Comparison of ENCODE assay signal across 12 cellular contexts in genomic region chr3:66386011-66386924, GRCh38.
DNase-seq lines count a peak whose midpoint lies in the region; ATAC-seq and TF ChIP-seq lines count a peak whose summit lies in the region.
"Had no signal": no experiment of that assay in that cellular context is flagged by ENCODE, and none has a peak within 500 bp of the region (broad histone marks: within the 10 kb centered on the region; RNA-seq: fewer than 3 reads in every experiment).

No MANE protein-coding gene starts in this region.

- ATAC-seq in GM19351 (IDR thresholded peaks at IDR 0.05; ENCODE audit: unreplicated experiment) (peak; percentile 81), HG02973 (IDR thresholded peaks at IDR 0.05; ENCODE audit: unreplicated experiment) (peak; percentile 84), activated B cell treated with CpG ODN at 0.5 μM for 24 hours (ENCODE audit: low read depth) (peak; percentile 72), natural killer cell (no peak)
- ATAC-seq: HepG2 had no signal

- TF ChIP-seq CTCF in activated B cell treated with CpG ODN at 0.5 μM for 24 hours (IDR thresholded peaks at IDR 0.05) (no peak), natural killer cell (IDR thresholded peaks at IDR 0.05) (no peak)

- H3K36me3 ChIP-seq in CD8-positive, alpha-beta memory T cell (ENCODE audit: insufficient read depth, low read length): peaks cover 45% of the 10 kb centered on the region

- H3K36me3 Mint-ChIP-seq in CD8-positive, alpha-beta memory T cell: peaks cover 32 to 79% (median 37%) of the 10 kb centered on the region in 3 donors
- H3K36me3 Mint-ChIP-seq in activated B cell treated with CpG ODN at 0.5 μM for 24 hours (ENCODE audit: low read depth) (peaks cover 55% of the 10 kb centered on the region), natural killer cell (no peaks in the 10 kb centered on the region)

- H3K27ac Mint-ChIP-seq in CD8-positive, alpha-beta memory T cell: peak overlapping the region in 7 of 8 donors; percentile 44 to 82 (median 68)
- peak overlapping the region; percentile 89 for H3K27ac Mint-ChIP-seq in activated B cell treated with CpG ODN at 0.5 μM for 24 hours
- H3K27ac Mint-ChIP-seq in natural killer cell: no peak overlapping the region

- CTCF ChIA-PET in CD8-positive, alpha-beta memory T cell (lab: Charles Lee): interaction anchor here (1.2 to 2.2 kb wide), 2 partner anchors 8 to 14 kb away, joined by 6 read pairs; no protein-coding TSS in a partner anchor
- CTCF ChIA-PET in activated B cell treated with CpG ODN at 0.5 μM for 24 hours (lab: Charles Lee): interaction anchor here (1.0 to 1.6 kb wide), 4 partner anchors 8 to 436 kb away, joined by 3 to 5 read pairs (median 4); no protein-coding TSS in a partner anchor

- POLR2A ChIA-PET in CD8-positive, alpha-beta memory T cell (lab: Charles Lee): no interaction called here
- POLR2A ChIA-PET in activated B cell treated with CpG ODN at 0.5 μM for 24 hours (lab: Charles Lee): interaction anchor here (0.8 to 1.6 kb wide), 5 partner anchors 42 to 196 kb away, joined by 3 to 5 read pairs (median 3); no protein-coding TSS in a partner anchor

- H3K27me3 ChIP-seq in CD8-positive, alpha-beta memory T cell (ENCODE audit: insufficient read depth, low read length, poor library complexity, severe bottlenecking): no peaks in the 10 kb centered on the region
- H3K27me3 ChIP-seq: SJSA1 had no signal

- no peak for DNase-seq in CD8-positive, alpha-beta memory T cell
- DNase-seq in activated B cell treated with CpG ODN at 0.5 μM for 24 hours (no peak), natural killer cell (no peak), HuH-7 (ENCODE audit: low spot score) (no peak), NCI-H2081 (lab: John Stamatoyannopoulos, UW) (no peak), HK-2 (ENCODE audit: unreplicated experiment) (no peak)
- DNase-seq: activated naive CD4-positive, alpha-beta T cell treated with anti-CD3 and anti-CD28 coated beads, Interleukin-2, amount 50 U/mL, for 16 hours; occipital lobe had no signal

- H3K9me3 ChIP-seq in CD8-positive, alpha-beta memory T cell (ENCODE audit: low read length): no peaks in the 10 kb centered on the region

- intact Hi-C loops in activated B cell treated with CpG ODN at 0.5 μM for 24 hours (cut with micrococcal nuclease): loop anchor here (1.0 to 10.0 kb wide), 8 partner anchors 8 to 1269 kb away; partner anchors contain the start of genes LRIG1, SLC25A26 and SUCLG2
- intact Hi-C loops in natural killer cell (cut with micrococcal nuclease): no loop called here

- peaks cover 45 to 52% (median 47%) of the 10 kb centered on the region in 3 donors for H3K4me1 Mint-ChIP-seq in CD8-positive, alpha-beta memory T cell
- H3K4me1 Mint-ChIP-seq in activated B cell treated with CpG ODN at 0.5 μM for 24 hours (peaks cover 58% of the 10 kb centered on the region), natural killer cell (peaks cover 0 to 8% of the 10 kb centered on the region in 2 donors)

- no peaks in the 10 kb centered on the region for H3K27me3 Mint-ChIP-seq in CD8-positive, alpha-beta memory T cell
- H3K27me3 Mint-ChIP-seq in activated B cell treated with CpG ODN at 0.5 μM for 24 hours (no peaks in the 10 kb centered on the region), natural killer cell (ENCODE audit: low read depth in 2 of 2) (no peaks in the 10 kb centered on the region)

- peaks cover 0 to 4% (median 0%) of the 10 kb centered on the region in 5 donors for H3K9me3 Mint-ChIP-seq in CD8-positive, alpha-beta memory T cell
- H3K9me3 Mint-ChIP-seq in activated B cell treated with CpG ODN at 0.5 μM for 24 hours (no peaks in the 10 kb centered on the region), natural killer cell (peaks cover 0 to 2% of the 10 kb centered on the region in 2 donors)

- no peak overlapping the region for H3K27ac ChIP-seq in CD8-positive, alpha-beta memory T cell (ENCODE audit: low read depth, low read length)
- H3K27ac ChIP-seq: SJSA1 had no signal

- H3K4me3 Mint-ChIP-seq in CD8-positive, alpha-beta memory T cell: peak overlapping the region in 1 of 7 donors; percentile 65
- peak overlapping the region; percentile 69 for H3K4me3 Mint-ChIP-seq in activated B cell treated with CpG ODN at 0.5 μM for 24 hours
- H3K4me3 Mint-ChIP-seq in natural killer cell: no peak overlapping the region

- H3K4me1 ChIP-seq in CD8-positive, alpha-beta memory T cell (ENCODE audit: insufficient read depth, low read length): peaks cover 23% of the 10 kb centered on the region

- no peak overlapping the region for H3K4me3 ChIP-seq in CD8-positive, alpha-beta memory T cell (ENCODE audit: low read length)
- H3K4me3 ChIP-seq: SJSA1 had no signal

Comparison
In these comparisons a context has a peak if more than half of its experiments do, and no peak if none do; other contexts are left out.
1. H3K27ac Mint-ChIP-seq: peak in CD8-positive, alpha-beta memory T cell (7 of 8) and activated B cell treated with CpG ODN at 0.5 μM for 24 hours (single experiment); none in natural killer cell (0 of 2).
2. ATAC-seq: peak in GM19351 (single experiment), HG02973 (single experiment) and activated B cell treated with CpG ODN at 0.5 μM for 24 hours (single experiment); none in natural killer cell (0 of 3).